8 cellular contexts compared by ENCODE assay signal in the genomic region with DNA sequence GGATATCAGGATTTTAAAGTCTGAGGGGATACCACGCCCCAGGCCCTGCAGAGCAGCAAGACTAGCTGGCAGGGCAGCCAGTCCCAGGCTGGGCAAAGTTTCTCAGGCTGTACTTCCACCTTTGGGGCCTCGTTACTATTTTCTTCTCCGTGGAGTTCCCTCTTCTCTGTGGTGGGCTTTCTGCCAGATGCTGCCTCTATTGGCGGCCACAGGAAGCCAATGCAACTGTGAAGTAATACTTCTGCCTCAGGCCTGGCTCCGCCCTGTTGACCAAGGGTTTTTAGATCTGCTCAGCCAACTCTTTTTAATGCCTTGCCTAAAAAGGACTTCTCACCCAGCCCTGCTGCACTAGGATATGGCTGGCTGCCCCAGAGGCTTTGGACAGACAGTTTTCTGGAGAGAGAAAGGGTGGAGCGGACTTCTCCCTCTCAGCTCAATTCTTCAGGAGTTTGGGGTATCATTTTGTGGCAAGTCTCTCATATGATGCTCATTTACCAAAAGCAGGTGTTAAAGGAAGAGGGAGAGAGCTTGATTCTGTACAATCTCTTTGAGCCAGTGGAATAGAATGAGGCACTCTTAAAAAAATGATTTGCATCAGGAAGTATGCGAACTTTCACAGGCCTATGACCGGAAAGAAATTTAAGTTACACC.
DNase-seq lines count a peak whose midpoint lies in the region; ATAC-seq and TF ChIP-seq lines count a peak whose summit lies in the region.

No MANE protein-coding gene starts in this region.

- peaks cover 5% of the 10 kb centered on the region for H3K9me3 Mint-ChIP-seq in WTC11
- H3K9me3 Mint-ChIP-seq in activated CD8-positive, alpha-beta T cell treated with anti-CD3 and anti-CD28 coated beads, Interleukin-2, amount 10 ng/mL, durations not matched to agents 7 days and 5 days (ENCODE audit: insufficient read depth): no peaks in the 10 kb centered on the region

- POLR2A ChIA-PET in WTC11 (lab: Charles Lee): no interaction called here
- POLR2A ChIA-PET in activated CD8-positive, alpha-beta T cell treated with anti-CD3 and anti-CD28 coated beads, Interleukin-2, amount 10 ng/mL, durations not matched to agents 7 days and 5 days (lab: Charles Lee): interaction anchor here (0.6 kb wide), 1 partner anchor 29 kb away, joined by 3 read pairs; no protein-coding TSS in a partner anchor

- intact Hi-C loops in left ventricle myocardium superior (cut with micrococcal nuclease): no loop called here

- H3K4me3 Mint-ChIP-seq in WTC11: no peak overlapping the region
- no peak overlapping the region for H3K4me3 Mint-ChIP-seq in activated CD8-positive, alpha-beta T cell treated with anti-CD3 and anti-CD28 coated beads, Interleukin-2, amount 10 ng/mL, durations not matched to agents 7 days and 5 days

- no peaks in the 10 kb centered on the region for H3K36me3 Mint-ChIP-seq in WTC11
- H3K36me3 Mint-ChIP-seq in activated CD8-positive, alpha-beta T cell treated with anti-CD3 and anti-CD28 coated beads, Interleukin-2, amount 10 ng/mL, durations not matched to agents 7 days and 5 days (ENCODE audit: low read depth): no peaks in the 10 kb centered on the region

- peaks cover 17% of the 10 kb centered on the region for H3K4me1 Mint-ChIP-seq in WTC11
- H3K4me1 Mint-ChIP-seq in activated CD8-positive, alpha-beta T cell treated with anti-CD3 and anti-CD28 coated beads, Interleukin-2, amount 10 ng/mL, durations not matched to agents 7 days and 5 days (ENCODE audit: low read depth): peaks cover 15% of the 10 kb centered on the region

- CTCF ChIA-PET in WTC11 (lab: Charles Lee): interaction anchor here (1.1 kb wide), 2 partner anchors 23 to 240 kb away, joined by 3 read pairs; no protein-coding TSS in a partner anchor
- CTCF ChIA-PET in activated CD8-positive, alpha-beta T cell treated with anti-CD3 and anti-CD28 coated beads, Interleukin-2, amount 10 ng/mL, durations not matched to agents 7 days and 5 days (lab: Charles Lee): interaction anchor here (2.1 kb wide), 1 partner anchor 86 kb away, joined by 6 read pairs; no protein-coding TSS in a partner anchor

- H3K27me3 Mint-ChIP-seq in WTC11 (ENCODE audit: low read depth): no peaks in the 10 kb centered on the region
- H3K27me3 Mint-ChIP-seq in activated CD8-positive, alpha-beta T cell treated with anti-CD3 and anti-CD28 coated beads, Interleukin-2, amount 10 ng/mL, durations not matched to agents 7 days and 5 days (ENCODE audit: low read depth): peaks cover 16% of the 10 kb centered on the region

- TF ChIP-seq CTCF in WTC11 (IDR thresholded peaks at IDR 0.05): no peak

- DNase-seq in ELR (ENCODE audit: low read depth) (peak; percentile 81), HT-29 (ENCODE audit: low spot score) (peak; percentile 66), WTC11 (ENCODE audit: low spot score) (peak; percentile 41), left ventricle myocardium superior (peak; percentile 79), putamen (ENCODE audit: low spot score) (peak; percentile 52), retina (no peak)
- DNase-seq in activated CD8-positive, alpha-beta T cell treated with anti-CD3 and anti-CD28 coated beads, Interleukin-2, amount 10 ng/mL, durations not matched to agents 7 days and 5 days: no peak

- no peak overlapping the region for H3K27ac Mint-ChIP-seq in WTC11
- H3K27ac Mint-ChIP-seq in activated CD8-positive, alpha-beta T cell treated with anti-CD3 and anti-CD28 coated beads, Interleukin-2, amount 10 ng/mL, durations not matched to agents 7 days and 5 days: no peak overlapping the region

- ATAC-seq in GM21528 (IDR thresholded peaks at IDR 0.05; ENCODE audit: low FRiP score, unreplicated experiment) (peak; percentile 78), WTC11 (peak; percentile 97), left ventricle myocardium superior (peak; percentile 96)
- ATAC-seq in activated CD8-positive, alpha-beta T cell treated with anti-CD3 and anti-CD28 coated beads, Interleukin-2, amount 10 ng/mL, durations not matched to agents 7 days and 5 days: no peak

TF ChIP-seq in WTC11, 78 proteins besides CTCF, POLR2A, EP300 and RAD21:
- TF ChIP-seq, protein P1, sequence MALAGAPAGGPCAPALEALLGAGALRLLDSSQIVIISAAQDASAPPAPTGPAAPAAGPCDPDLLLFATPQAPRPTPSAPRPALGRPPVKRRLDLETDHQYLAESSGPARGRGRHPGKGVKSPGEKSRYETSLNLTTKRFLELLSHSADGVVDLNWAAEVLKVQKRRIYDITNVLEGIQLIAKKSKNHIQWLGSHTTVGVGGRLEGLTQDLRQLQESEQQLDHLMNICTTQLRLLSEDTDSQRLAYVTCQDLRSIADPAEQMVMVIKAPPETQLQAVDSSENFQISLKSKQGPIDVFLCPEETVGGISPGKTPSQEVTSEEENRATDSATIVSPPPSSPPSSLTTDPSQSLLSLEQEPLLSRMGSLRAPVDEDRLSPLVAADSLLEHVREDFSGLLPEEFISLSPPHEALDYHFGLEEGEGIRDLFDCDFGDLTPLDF (CRISPR knock-in tag; IDR thresholded peaks at IDR 0.05): no peak
- peak; percentile 69 for TF ChIP-seq GABPB1 (CRISPR knock-in tag; IDR thresholded peaks at IDR 0.05)
TF ChIP-seq in WTC11: peak in this region for 1.

Comparison
In these comparisons a context has a peak if more than half of its experiments do, and no peak if none do; other contexts are left out.
1. DNase-seq: peak in ELR (single experiment), HT-29 (single experiment), WTC11 (single experiment), left ventricle myocardium superior (single experiment) and putamen (single experiment); none in activated CD8-positive, alpha-beta T cell treated with anti-CD3 and anti-CD28 coated beads, Interleukin-2, amount 10 ng/mL, durations not matched to agents 7 days and 5 days (single experiment) and retina (single experiment).